In genomic region chr6:110877154-110877564, GRCh38 we compare ENCODE assay signal across 8 cellular contexts. TPM values are rescaled to one million over a fixed set of nuclear protein-coding genes. Genes with fewer than 3 reads are reported as not detected.
DNase-seq lines count a peak whose midpoint lies in the region; ATAC-seq and TF ChIP-seq lines count a peak whose summit lies in the region.

No MANE protein-coding gene starts in this region.

- in situ Hi-C loops in astrocyte of the cerebellum (cut with HindIII; ENCODE audit: low sequenced_read_pairs): loop anchor here (5.0 kb wide), 4 partner anchors 65 to 340 kb away; partner anchors contain the start of gene GTF3C6

- peak in 1 of 4 donors; percentile 78 for TF ChIP-seq EP300 in upper lobe of left lung (IDR thresholded peaks at IDR 0.05)

- ATAC-seq in Right ventricle myocardium inferior: no peak
- no peak for ATAC-seq in upper lobe of left lung (ENCODE audit: low FRiP score in 2 of 2)

- no peaks in the 10 kb centered on the region for H3K36me3 ChIP-seq in cardiac muscle cell
- no peaks in the 10 kb centered on the region for H3K36me3 ChIP-seq in upper lobe of left lung

- DNase-seq in cardiac muscle cell (ENCODE audit: low read depth in 1 of 2, low spot score in 1 of 2) (no peak), Right ventricle myocardium inferior (ENCODE audit: missing footprints) (no peak), astrocyte of the cerebellum (ENCODE audit: low read depth) (no peak), medulla oblongata (ENCODE audit: extremely low spot score) (peak; percentile 52), upper lobe of left lung (no peak), LoVo (ENCODE audit: low spot score) (no peak), occipital lobe (lab: John Stamatoyannopoulos, UW) (no peak), SK-N-DZ (ENCODE audit: low spot score) (no peak)

- H3K4me3 ChIP-seq in cardiac muscle cell (peak overlapping the region; percentile 79), astrocyte of the cerebellum (ENCODE audit: low read depth, low read length) (peak overlapping the region; percentile 75), upper lobe of left lung (peak overlapping the region in 3 of 4 donors; percentile 68 to 91 (median 84))

- H3K27me3 ChIP-seq in cardiac muscle cell (no peaks in the 10 kb centered on the region), upper lobe of left lung (no peaks in the 10 kb centered on the region)

- TF ChIP-seq POLR2A in upper lobe of left lung (IDR thresholded peaks at IDR 0.05): peak in 1 of 4 donors; percentile 15

- WGBS in upper lobe of left lung, 2 donors: 27 to 37% methylated on average over 8 of the region's 8 CpGs

- H3K9me3 ChIP-seq in cardiac muscle cell (ENCODE audit: low read depth) (no peaks in the 10 kb centered on the region), upper lobe of left lung (no peaks in the 10 kb centered on the region)

- intact Hi-C loops in Right ventricle myocardium inferior (cut with DNase I): loop anchor here (5.0 kb wide), 1 partner anchor 195 kb away; no protein-coding TSS in a partner anchor

- H3K27ac ChIP-seq in cardiac muscle cell: peak overlapping the region; percentile 87
- H3K27ac ChIP-seq in upper lobe of left lung: peak overlapping the region; percentile 93 to 98 (median 96)

- H3K4me1 ChIP-seq in cardiac muscle cell (ENCODE audit: low read depth) (peaks cover 50% of the 10 kb centered on the region), upper lobe of left lung (peaks cover 43 to 61% (median 53%) of the 10 kb centered on the region in 4 donors)

- TF ChIP-seq CTCF in cardiac muscle cell (IDR thresholded peaks at IDR 0.05; ENCODE audit: low read depth, low read length) (no peak), astrocyte of the cerebellum (IDR thresholded peaks at IDR 0.05; ENCODE audit: low read depth, low read length, missing control alignments) (no peak), upper lobe of left lung (IDR thresholded peaks at IDR 0.05) (no peak)

RNA-seq across cellular contexts. Expression of gene AMD1, which starts 2.6 kb away (rescaled TPM):
- total RNA-seq in cardiac muscle cell (29.7 and 48.2 TPM in 2 replicates), Right ventricle myocardium inferior (84.9 TPM), upper lobe of left lung (100 to 1,000 TPM in 2 of 6 donors, 10 to 100 TPM in 4; 57.2 to 132 (median 67.9) TPM), occipital lobe (118 TPM)
- 45.1 and 47.0 TPM in 2 replicates for polyA plus RNA-seq in cardiac muscle cell
- 72.1 and 95.1 TPM in 2 replicates for polyA plus RNA-seq in SK-N-DZ (2014; cell fraction: cytosol; rRNA removed)
- polyA plus RNA-seq in SK-N-DZ (2014; cell fraction: nucleus; rRNA removed): 53.0 and 56.6 TPM in 2 replicates
